Comparison of ENCODE assay signal across 19 cellular contexts in genomic region chr3:127819086-127819485, GRCh38. TPM values are rescaled to one million over a fixed set of nuclear protein-coding genes. Genes with fewer than 3 reads are reported as not detected.
A peak's percentile ranks its signal among the peaks of the same experiment; 100 is the strongest.
DNase-seq lines count a peak whose midpoint lies in the region; ATAC-seq and TF ChIP-seq lines count a peak whose summit lies in the region.
"Had no signal": no experiment of that assay in that cellular context is flagged by ENCODE, and none has a peak within 500 bp of the region (broad histone marks: within the 10 kb centered on the region; RNA-seq: fewer than 3 reads in every experiment).

No MANE protein-coding gene starts in this region.

- H3K27me3 ChIP-seq in Loucy (ENCODE audit: insufficient read depth, low read length, poor library complexity, severe bottlenecking): no peaks in the 10 kb centered on the region
- H3K27me3 ChIP-seq in endodermal cell (ENCODE audit: control insufficient read depth, insufficient read depth, low read length, poor library complexity, severe bottlenecking): peaks cover 43% of the 10 kb centered on the region
- H3K27me3 ChIP-seq in mucosa of stomach (ENCODE audit: control insufficient read depth, insufficient read depth, low read length): no peaks in the 10 kb centered on the region

- H3K4me3 Mint-ChIP-seq in endodermal cell: no peak overlapping the region
- H3K4me3 Mint-ChIP-seq in immature natural killer cell: no peak overlapping the region
- H3K4me3 Mint-ChIP-seq: activated T-cell treated with anti-CD3 and anti-CD28 coated beads, Interleukin-2, amount 50 U/mL, for 24 hours; dendritic cell treated with granulocyte-macrophage colony-stimulating factor and Interleukin-4, amounts not matched to agents 40 ng/mL and 50 ng/mL, for 4 days; naive thymus-derived CD8-positive, alpha-beta T cell had no signal

- peaks cover 6% of the 10 kb centered on the region for H3K4me1 Mint-ChIP-seq in endodermal cell
- peaks cover 9 to 14% of the 10 kb centered on the region in 2 donors for H3K4me1 Mint-ChIP-seq in immature natural killer cell

- CTCF ChIA-PET in OCI-LY7 (lab: Charles Lee; ENCODE audit: unreplicated experiment): no interaction called here

- H3K36me3 ChIP-seq in Loucy (ENCODE audit: insufficient read depth, low read length): peaks cover 15% of the 10 kb centered on the region; the same call in 1 of the 2 replicates
- H3K36me3 ChIP-seq in endodermal cell (ENCODE audit: control insufficient read depth, insufficient read depth, low read length): no peaks in the 10 kb centered on the region
- no peaks in the 10 kb centered on the region for H3K36me3 ChIP-seq in mucosa of stomach (ENCODE audit: control insufficient read depth, insufficient read depth, low read length)
- H3K36me3 ChIP-seq in OCI-LY7 (ENCODE audit: insufficient read depth, low read length): no peaks in the 10 kb centered on the region
- H3K36me3 ChIP-seq: BLaER1 treated with 17β-estradiol and CSF1 and Interleukin-3, amounts not matched to agents 10 nM and 100 nM had no signal

- H3K4me1 ChIP-seq in Loucy (ENCODE audit: insufficient read depth, low read length, poor library complexity, severe bottlenecking) (peaks cover 88% of the 10 kb centered on the region), endodermal cell (ENCODE audit: control insufficient read depth, insufficient read depth, low read length) (no peaks in the 10 kb centered on the region), mucosa of stomach (ENCODE audit: control insufficient read depth, insufficient read depth, low read length) (peaks cover 66% of the 10 kb centered on the region), OCI-LY7 (ENCODE audit: insufficient read depth, low read length, poor library complexity, severe bottlenecking) (no peaks in the 10 kb centered on the region)

- TF ChIP-seq CTCF in Loucy (conservative IDR thresholded peaks at IDR 0.05; ENCODE audit: low read length) (no peak), endodermal cell (conservative IDR thresholded peaks at IDR 0.05) (no peak), OCI-LY7 (conservative IDR thresholded peaks at IDR 0.05; ENCODE audit: low read length) (no peak)

- H3K79me2 ChIP-seq in Loucy (ENCODE audit: insufficient read depth, low read length): peaks cover 89% of the 10 kb centered on the region
- no peaks in the 10 kb centered on the region for H3K79me2 ChIP-seq in OCI-LY7 (ENCODE audit: insufficient read depth, low read depth, low read length)

- H3K9me3 Mint-ChIP-seq in endodermal cell (no peaks in the 10 kb centered on the region), immature natural killer cell (no peaks in the 10 kb centered on the region)
- H3K9me3 Mint-ChIP-seq: activated T-cell treated with anti-CD3 and anti-CD28 coated beads, Interleukin-2, amount 50 U/mL, for 24 hours; dendritic cell treated with granulocyte-macrophage colony-stimulating factor and Interleukin-4, amounts not matched to agents 40 ng/mL and 50 ng/mL, for 4 days; naive thymus-derived CD8-positive, alpha-beta T cell; stimulated activated naive B cell treated with anti-CD40 and anti-IgM and Interleukin-4, amounts not matched to agents 10 μg/mL and 1 μg/mL and 100 μg/mL, for 72 hours had no signal

- no peaks in the 10 kb centered on the region for H3K9me3 ChIP-seq in Loucy (ENCODE audit: insufficient read depth, low read depth, low read length)
- H3K9me3 ChIP-seq in endodermal cell (ENCODE audit: control insufficient read depth, low read length): no peaks in the 10 kb centered on the region
- no peaks in the 10 kb centered on the region for H3K9me3 ChIP-seq in mucosa of stomach (ENCODE audit: control insufficient read depth, low read length)
- H3K9me3 ChIP-seq in OCI-LY7 (ENCODE audit: low read length): no peaks in the 10 kb centered on the region
- H3K9me3 ChIP-seq: BLaER1 treated with 17β-estradiol and CSF1 and Interleukin-3, amounts not matched to agents 10 nM and 100 nM had no signal

- H3K27ac Mint-ChIP-seq in endodermal cell (no peak overlapping the region), immature natural killer cell (no peak overlapping the region)
- H3K27ac Mint-ChIP-seq: activated T-cell treated with anti-CD3 and anti-CD28 coated beads, Interleukin-2, amount 50 U/mL, for 24 hours; naive thymus-derived CD8-positive, alpha-beta T cell; stimulated activated naive B cell treated with anti-CD40 and anti-IgM and Interleukin-4, amounts not matched to agents 10 μg/mL and 1 μg/mL and 100 μg/mL, for 72 hours had no signal

- H3K4me3 ChIP-seq in Loucy (ENCODE audit: low read length, poor library complexity, severe bottlenecking): peak overlapping the region; percentile 87
- H3K4me3 ChIP-seq in endodermal cell (ENCODE audit: low read length): no peak overlapping the region
- H3K4me3 ChIP-seq in mucosa of stomach (ENCODE audit: low read length): no peak overlapping the region
- H3K4me3 ChIP-seq in OCI-LY7 (ENCODE audit: low read depth, low read length, poor library complexity, severe bottlenecking): no peak overlapping the region
- H3K4me3 ChIP-seq: BLaER1 treated with 17β-estradiol and CSF1 and Interleukin-3, amounts not matched to agents 10 nM and 100 nM had no signal

- H2AFZ ChIP-seq in Loucy (ENCODE audit: low read length): no peak overlapping the region
- H2AFZ ChIP-seq in OCI-LY7 (ENCODE audit: low read length): no peak overlapping the region

- peak overlapping the region; percentile 99 for H3K4me2 ChIP-seq in Loucy (ENCODE audit: low read depth, low read length, poor library complexity, severe bottlenecking)
- no peak overlapping the region for H3K4me2 ChIP-seq in OCI-LY7 (ENCODE audit: low read length)
- H3K4me2 ChIP-seq: BLaER1 treated with 17β-estradiol and CSF1 and Interleukin-3, amounts not matched to agents 10 nM and 100 nM had no signal

- BruUV-seq in OCI-LY7 (replicated peaks; lab: Mats Ljungman, UMichigan): no TSS peak

- 91 to 94% methylated on average over 7 to 9 of the region's 9 CpGs for WGBS in endodermal cell (ENCODE audit: insufficient coverage in 1 of 2, insufficient read length in 1 of 2), 2 experiments

- intact Hi-C loops in OCI-LY7 (cut with micrococcal nuclease; ENCODE audit: unreplicated experiment): no loop called here

- DNase-seq in ELF-1 (ENCODE audit: low read depth, low spot score) (peak; percentile 19), endodermal cell (peak; percentile 52), NCI-H1417 treated with DMSO at 0.1 percent for 48 hours (lab: John Stamatoyannopoulos, UW) (no peak), immature natural killer cell (no peak), OCI-LY7 (ENCODE audit: low spot score) (no peak)
- DNase-seq: activated CD4-positive, alpha-beta T cell treated with anti-CD3 and anti-CD28 coated beads for 1 hour; activated T-cell treated with anti-CD3 and anti-CD28 coated beads, Interleukin-2, amount 50 U/mL, for 24 hours; foreskin fibroblast; naive thymus-derived CD8-positive, alpha-beta T cell; NCI-H446 treated with DMSO at 0.1 percent for 48 hours; retina; stimulated activated CD4-positive, alpha-beta T cell treated with anti-CD3 and anti-CD28 coated beads, Interleukin-4, amount 100 ng/mL, for 4 hours; stimulated activated naive B cell treated with anti-CD40 and anti-IgM and Interleukin-4, amounts not matched to agents 10 μg/mL and 1 μg/mL and 100 μg/mL, for 72 hours; T-helper 1 cell had no signal

- H4K20me1 ChIP-seq in Loucy (ENCODE audit: insufficient read depth, low read length, poor library complexity, severe bottlenecking): no peaks in the 10 kb centered on the region
- H4K20me1 ChIP-seq in OCI-LY7 (ENCODE audit: insufficient read depth, low read length): no peaks in the 10 kb centered on the region

- POLR2A ChIA-PET in OCI-LY7 (lab: Charles Lee): no interaction called here

- no peaks in the 10 kb centered on the region for H3F3A ChIP-seq in Loucy (ENCODE audit: low read depth)

- TF ChIP-seq POLR2A in GM18505 (IDR thresholded peaks at IDR 0.05; ENCODE audit: borderline replicate concordance, extremely low read depth, insufficient read depth, insufficient read length): no peak

- H3K9ac ChIP-seq in Loucy (ENCODE audit: low read depth, low read length, poor library complexity, severe bottlenecking) (peak overlapping the region; percentile 98), endodermal cell (ENCODE audit: extremely low read depth, low read length, poor library complexity, severe bottlenecking) (no peak overlapping the region), mucosa of stomach (ENCODE audit: low read length) (peak overlapping the region; percentile 6)
- H3K9ac ChIP-seq: BLaER1 treated with 17β-estradiol and CSF1 and Interleukin-3, amounts not matched to agents 10 nM and 100 nM had no signal

- H3K27me3 Mint-ChIP-seq in endodermal cell (ENCODE audit: insufficient read depth) (peaks cover 38% of the 10 kb centered on the region), immature natural killer cell (ENCODE audit: low read depth in 3 of 3) (peaks cover 1 to 25% (median 10%) of the 10 kb centered on the region in 3 donors)

- ATAC-seq in GM18505 (IDR thresholded peaks at IDR 0.05; ENCODE audit: unreplicated experiment): no peak
- ATAC-seq: naive thymus-derived CD8-positive, alpha-beta T cell; stimulated activated naive B cell treated with anti-CD40 and anti-IgM and Interleukin-4, amounts not matched to agents 10 μg/mL and 1 μg/mL and 100 μg/mL, for 72 hours had no signal

- H3K27ac ChIP-seq in endodermal cell (ENCODE audit: low read depth, low read length) (no peak overlapping the region), OCI-LY7 (ENCODE audit: low read depth, low read length, poor library complexity, severe bottlenecking) (no peak overlapping the region)
- H3K27ac ChIP-seq: BLaER1 treated with 17β-estradiol and CSF1 and Interleukin-3, amounts not matched to agents 10 nM and 100 nM had no signal

- H3K36me3 Mint-ChIP-seq in endodermal cell (ENCODE audit: low read depth): no peaks in the 10 kb centered on the region
- peaks cover 0 to 4% (median 0%) of the 10 kb centered on the region in 3 donors for H3K36me3 Mint-ChIP-seq in immature natural killer cell
- H3K36me3 Mint-ChIP-seq: naive thymus-derived CD8-positive, alpha-beta T cell had no signal

- H3K9me2 ChIP-seq in Loucy (replicated peaks; ENCODE audit: low read depth, low read length): no peaks in the 10 kb centered on the region
- no peaks in the 10 kb centered on the region for H3K9me2 ChIP-seq in OCI-LY7 (ENCODE audit: insufficient read depth, low read length)

RNA-seq across cellular contexts. Expression of gene MGLL, which starts 3.2 kb away (rescaled TPM):
- under 1 TPM in 1 of 2 donors, not detected in 1; 0.22 TPM for total RNA-seq in endodermal cell
- 0.75 TPM for polyA plus RNA-seq in endodermal cell (2013, experiment 1 of 2)
- polyA plus RNA-seq in endodermal cell (2013, experiment 2 of 2): 0.62 TPM
- polyA plus RNA-seq in immature natural killer cell: 1 to 10 TPM; 2.6 to 3.6 (median 2.6) TPM
- total RNA-seq in OCI-LY7 (2014; rRNA removed; shearing (Covaris generic)): 19.2 and 20.1 TPM in 2 replicates
- 17.0 and 21.6 TPM in 2 replicates for total RNA-seq in OCI-LY7 (2022)

Comparison
In these comparisons a context has a peak if more than half of its experiments do, and no peak if none do; other contexts are left out.
1. DNase-seq: peak in ELF-1 (single experiment) and endodermal cell (single experiment); none in NCI-H1417 treated with DMSO at 0.1 percent for 48 hours (single experiment), immature natural killer cell (0 of 3) and OCI-LY7 (single experiment).
2. RNA of gene MGLL, which starts 3.2 kb away (total RNA-seq): 17.0 to 21.6 TPM in OCI-LY7; 0.22 TPM in endodermal cell; every median in the first group is over 10 times any median in the second.